ENCODE assay signal across 9 cellular contexts in genomic region chr13:109145631-109146030, GRCh38.
A peak's percentile ranks its signal among the peaks of the same experiment; 100 is the strongest.
DNase-seq lines count a peak whose midpoint lies in the region; TF ChIP-seq lines count a peak whose summit lies in the region.
"Had no signal": no experiment of that assay in that cellular context is flagged by ENCODE, and none has a peak within 500 bp of the region (broad histone marks: within the 10 kb centered on the region; RNA-seq: fewer than 3 reads in every experiment).

No MANE protein-coding gene starts in this region.

- in situ Hi-C loops in SK-MEL-5 (cut with HindIII; ENCODE audit: low pct_unique_long_range_greater_than_20kb, low sequenced_read_pairs) = no loop called here

- no peaks in the 10 kb centered on the region for H3K9me3 Mint-ChIP-seq in osteocyte (ENCODE audit: unreplicated experiment)
- H3K9me3 Mint-ChIP-seq: IgD-negative memory B cell had no signal

- peaks cover 64% of the 10 kb centered on the region for H3K4me1 ChIP-seq in A673 (ENCODE audit: insufficient read depth, low read length, poor library complexity, severe bottlenecking)

- TF ChIP-seq CTCF in A673 (conservative IDR thresholded peaks at IDR 0.05; ENCODE audit: low read depth, low read length) (peak; percentile 92), GM12801 (IDR thresholded peaks at IDR 0.05; ENCODE audit: extremely low read depth, insufficient read length) (peak; percentile 40), LNCAP (IDR thresholded peaks at IDR 0.05) (peak; percentile 74), fibroblast of the aortic adventitia (IDR thresholded peaks at IDR 0.05; ENCODE audit: insufficient read depth, low read length) (peak; percentile 94), osteocyte (IDR thresholded peaks at IDR 0.05) (peak; percentile 90)

- no peaks in the 10 kb centered on the region for H3K9me3 ChIP-seq in A673 (ENCODE audit: low read depth, low read length, poor library complexity, severe bottlenecking)

- H3K4me3 Mint-ChIP-seq in osteocyte (ENCODE audit: unreplicated experiment) = no peak overlapping the region
- H3K4me3 Mint-ChIP-seq: IgD-negative memory B cell had no signal

- no peaks in the 10 kb centered on the region for H3K27me3 Mint-ChIP-seq in osteocyte (ENCODE audit: unreplicated experiment)

- peak overlapping the region; percentile 80 for H3K27ac ChIP-seq in A673 (ENCODE audit: low read depth, low read length, poor library complexity, severe bottlenecking)

- peaks cover 18% of the 10 kb centered on the region for H3K4me1 Mint-ChIP-seq in osteocyte (ENCODE audit: unreplicated experiment)

- no peaks in the 10 kb centered on the region for H3K27me3 ChIP-seq in A673 (replicated peaks; ENCODE audit: insufficient read depth, low read depth, low read length, poor library complexity)

- POLR2A ChIA-PET in A673 (lab: Charles Lee; ENCODE audit: low non-redundant PET) = interaction anchor here (0.6 kb wide), 1 partner anchor 1567 kb away, joined by 4 read pairs; no protein-coding TSS in a partner anchor

- no peaks in the 10 kb centered on the region for H3K36me3 Mint-ChIP-seq in osteocyte (ENCODE audit: unreplicated experiment)
- H3K36me3 Mint-ChIP-seq: IgD-negative memory B cell had no signal

- no TSS peak for BruUV-seq in A673 (replicated peaks; lab: Mats Ljungman, UMichigan)

- peak overlapping the region; percentile 5 for H3K27ac Mint-ChIP-seq in osteocyte (ENCODE audit: unreplicated experiment)
- H3K27ac Mint-ChIP-seq: IgD-negative memory B cell had no signal

- CTCF ChIA-PET in A673 (lab: Charles Lee) = no interaction called here

- H3K36me3 ChIP-seq in A673 (ENCODE audit: insufficient read depth, low read length, poor library complexity, severe bottlenecking) = no peaks in the 10 kb centered on the region

- DNase-seq in A673 (ENCODE audit: low spot score) = peak; percentile 93
- DNase-seq in HCEC 1CT = peak; percentile 72
- peak; percentile 86 for DNase-seq in SK-MEL-5 (ENCODE audit: low read depth, low spot score)
- peak; percentile 78 for DNase-seq in fibroblast of the aortic adventitia (ENCODE audit: low read depth)
- DNase-seq in osteocyte (ENCODE audit: extremely low spot score, unreplicated experiment) = no peak
- DNase-seq in posterior vena cava (ENCODE audit: low spot score) = no peak

- intact Hi-C loops in A673 (cut with micrococcal nuclease; ENCODE audit: unreplicated experiment) = loop anchor here (1.0 to 10.0 kb wide), 7 partner anchors 184 to 959 kb away; no protein-coding TSS in a partner anchor
- intact Hi-C loops in posterior vena cava (cut with DNase I) = loop anchor here (10.0 kb wide), 2 partner anchors 959 to 969 kb away; no protein-coding TSS in a partner anchor

- H3K4me3 ChIP-seq in A673 (ENCODE audit: low read depth, low read length, poor library complexity, severe bottlenecking) = no peak overlapping the region
- H3K4me3 ChIP-seq in fibroblast of the aortic adventitia (ENCODE audit: low read depth, low read length) = no peak overlapping the region

Comparison
In these comparisons a context has a peak if more than half of its experiments do, and no peak if none do; other contexts are left out.
1. DNase-seq: peak in A673 (single experiment), HCEC 1CT (single experiment), SK-MEL-5 (single experiment) and fibroblast of the aortic adventitia (single experiment); none in osteocyte (single experiment) and posterior vena cava (single experiment).
2. CTCF ChIP-seq: peak in every context shown above with its lines; median percentile 94 in fibroblast of the aortic adventitia; 92 in A673; 90 in osteocyte; 74 in LNCAP; 40 in GM12801.